In genomic region chr7:44431091-44431608, GRCh38 we compare ENCODE assay signal across 8 cellular contexts. TPM values are rescaled to one million over a fixed set of nuclear protein-coding genes. Genes with fewer than 3 reads are reported as not detected.
DNase-seq lines count a peak whose midpoint lies in the region; ATAC-seq and TF ChIP-seq lines count a peak whose summit lies in the region.

No MANE protein-coding gene starts in this region.

- peak; percentile 51 for TF ChIP-seq CTCF in GM10248 (IDR thresholded peaks at IDR 0.05; ENCODE audit: control extremely low read depth, extremely low read depth, low read depth, missing control alignments)
- TF ChIP-seq CTCF in gastrocnemius medialis (IDR thresholded peaks at IDR 0.05 in 4 of 5, conservative IDR thresholded peaks at IDR 0.05 in 1 of 5): peak in 2 of 5 experiments; percentile 23 to 33
- no peak for TF ChIP-seq CTCF in MCF 10A (IDR thresholded peaks at IDR 0.05; ENCODE audit: unreplicated experiment)

- peak; percentile 60 for ATAC-seq in GM21526 (IDR thresholded peaks at IDR 0.05; ENCODE audit: low FRiP score, unreplicated experiment)
- peak in 1 of 2 donors; percentile 69 for ATAC-seq in gastrocnemius medialis

- no peak overlapping the region for H3K27ac Mint-ChIP-seq in MCF 10A (ENCODE audit: low read depth, unreplicated experiment)

- POLR2A ChIA-PET in GM10248 (lab: Yijun Ruan, JAX): no interaction called here
- POLR2A ChIA-PET in MCF 10A (lab: Yijun Ruan, JAX): interaction anchor here (0.6 kb wide), 1 partner anchor 11 kb away, joined by 3 read pairs; no protein-coding TSS in a partner anchor

- no peaks in the 10 kb centered on the region for H3K4me1 Mint-ChIP-seq in MCF 10A (ENCODE audit: insufficient read depth, unreplicated experiment)

- intact Hi-C loops in gastrocnemius medialis (cut with DNase I; ENCODE audit: low total_unique reads) (loop anchor here (2.0 kb wide), 1 partner anchor 46 kb away; no protein-coding TSS in a partner anchor), MCF 10A (cut with micrococcal nuclease) (no loop called here)

- H3K9me3 Mint-ChIP-seq in MCF 10A (ENCODE audit: unreplicated experiment): no peaks in the 10 kb centered on the region

- H3K4me3 Mint-ChIP-seq in MCF 10A (ENCODE audit: unreplicated experiment): no peak overlapping the region

- peaks cover 17% of the 10 kb centered on the region for H3K36me3 Mint-ChIP-seq in MCF 10A (ENCODE audit: insufficient read depth, unreplicated experiment)

- H3K9me3 ChIP-seq in gastrocnemius medialis: no peaks in the 10 kb centered on the region

- no TSS peak for BruUV-seq in MCF 10A (replicated peaks; lab: Mats Ljungman, UMichigan)

- no peaks in the 10 kb centered on the region for H3K27me3 Mint-ChIP-seq in MCF 10A (ENCODE audit: insufficient read depth, unreplicated experiment)

- CTCF ChIA-PET in GM10248 (lab: Yijun Ruan, JAX): interaction anchor here (0.8 to 1.8 kb wide), 6 partner anchors 16 to 134 kb away, joined by 3 to 7 read pairs (median 4); no protein-coding TSS in a partner anchor
- CTCF ChIA-PET in MCF 10A (lab: Yijun Ruan, JAX): interaction anchor here (0.8 kb wide), 1 partner anchor 115 kb away, joined by 3 read pairs; no protein-coding TSS in a partner anchor

- peak overlapping the region; percentile 38 to 78 (median 52) for H3K27ac ChIP-seq in gastrocnemius medialis

- peaks cover 0 to 6% of the 10 kb centered on the region in 2 donors for H3K36me3 ChIP-seq in gastrocnemius medialis

- TF ChIP-seq POLR2A in gastrocnemius medialis (IDR thresholded peaks at IDR 0.05): no peak

- in situ Hi-C loops in gastrocnemius medialis (cut with MboI; ENCODE audit: low sequenced_read_pairs in 4 of 4): no loop called here

- H3K4me3 ChIP-seq in gastrocnemius medialis: no peak overlapping the region

- no peaks in the 10 kb centered on the region for H3K27me3 ChIP-seq in gastrocnemius medialis

- DNase-seq in GM10248 (ENCODE audit: extremely low spot score) (peak; percentile 80), NCI-H2081 (lab: John Stamatoyannopoulos, UW) (peak; percentile 43 to 76), dermis blood vessel endothelial cell (peak; percentile 46), gastrocnemius medialis (peak in 1 of 2 donors; percentile 66), OCI-M2 (lab: John Stamatoyannopoulos, UW; ENCODE audit: unreplicated experiment) (no peak), NOMO-1 treated with dmso at 0.1 percent for 144 hours (lab: John Stamatoyannopoulos, UW; ENCODE audit: unreplicated experiment) (no peak), MCF 10A (ENCODE audit: unreplicated experiment) (no peak)

- H3K4me1 ChIP-seq in gastrocnemius medialis: peaks cover 47 to 54% of the 10 kb centered on the region in 2 donors

RNA-seq across cellular contexts. Expression of gene NUDCD3, which starts 59.3 kb away (rescaled TPM):
- total RNA-seq in dermis blood vessel endothelial cell (71.6 and 143 TPM in 2 replicates), gastrocnemius medialis (10 to 100 TPM; 76.2 to 93.4 (median 77.0) TPM), MCF 10A (2022) (85.5 and 87.7 TPM in 2 replicates)

Comparison
In these comparisons a context has a peak if more than half of its experiments do, and no peak if none do; other contexts are left out.
1. DNase-seq: peak in GM10248 (single experiment), NCI-H2081 (2 of 2) and dermis blood vessel endothelial cell (single experiment); none in OCI-M2 (single experiment), NOMO-1 treated with dmso at 0.1 percent for 144 hours (single experiment) and MCF 10A (single experiment).